18 cellular contexts compared by ENCODE assay signal in genomic region chr14:56979961-56980360, GRCh38.
A peak's percentile ranks its signal among the peaks of the same experiment; 100 is the strongest.
DNase-seq lines count a peak whose midpoint lies in the region; ATAC-seq, FAIRE-seq and TF ChIP-seq lines count a peak whose summit lies in the region.
"Had no signal": no experiment of that assay in that cellular context is flagged by ENCODE, and none has a peak within 500 bp of the region (broad histone marks: within the 10 kb centered on the region; RNA-seq: fewer than 3 reads in every experiment).

No MANE protein-coding gene starts in this region.

- no peak overlapping the region for H3K4me3 ChIP-seq in GM23338
- H3K4me3 ChIP-seq in NB4 (ENCODE audit: low read depth, low read length): no peak overlapping the region
- H3K4me3 ChIP-seq: HAP-1 had no signal

- H3K36me3 Mint-ChIP-seq in GM23338 (ENCODE audit: low read depth): no peaks in the 10 kb centered on the region
- H3K36me3 Mint-ChIP-seq: CD4-positive, alpha-beta memory T cell had no signal

- no peaks in the 10 kb centered on the region for H3K36me3 ChIP-seq in GM23338 (ENCODE audit: insufficient read depth)
- H3K36me3 ChIP-seq: HAP-1 had no signal

- no peak overlapping the region for H3K4me2 ChIP-seq in GM23338

- no peak for FAIRE-seq in HTR-8/SVneo (lab: Jason Lieb, UNC)

- no peak overlapping the region for H3K27ac ChIP-seq in GM23338 (ENCODE audit: low read depth)

- DNase-seq in GM23338 (ENCODE audit: low spot score) (no peak), NB4 (ENCODE audit: low read depth) (peak; percentile 1), NOMO-1 treated with DMSO at 0.1 percent for 48 hours (lab: John Stamatoyannopoulos, UW; ENCODE audit: unreplicated experiment) (peak; percentile 92), medulla oblongata (ENCODE audit: extremely low spot score) (peak; percentile 3), AG08396 (ENCODE audit: low spot score) (no peak), NCI-H146 treated with DMSO at 0.1 percent for 48 hours (lab: John Stamatoyannopoulos, UW; ENCODE audit: unreplicated experiment) (no peak), HTR-8/SVneo (ENCODE audit: insufficient read length, low spot score) (no peak)
- DNase-seq: CD4-positive, alpha-beta memory T cell; EL; Karpas-422; NCI-H1048; NCI-H1694 treated with DMSO at 0.1 percent for 48 hours; NCI-H2171 treated with DMSO at 0.1 percent for 48 hours; NK-92 treated with Interleukin-12 subunit alpha and Interleukin-12 subunit beta, amount 100 ng/mL, for 24 hours; Right ventricle myocardium superior had no signal

- H3K27me3 Mint-ChIP-seq in GM23338 (ENCODE audit: insufficient read depth, low read depth, poor library complexity): peaks cover 2% of the 10 kb centered on the region

- peaks cover 19% of the 10 kb centered on the region; the same call in 1 of the 2 replicates for H3K9me2 ChIP-seq in GM23338 (ENCODE audit: insufficient read depth)

- H3K79me2 ChIP-seq in GM23338 (replicated peaks; ENCODE audit: insufficient read depth): no peaks in the 10 kb centered on the region

- H2AFZ ChIP-seq in GM23338: peak overlapping the region; percentile 40; the same call in 1 of the 2 replicates

- no peak for TF ChIP-seq POLR2A in NB4 (IDR thresholded peaks at IDR 0.05; ENCODE audit: extremely low read depth, insufficient read length)

- H4K20me1 ChIP-seq in GM23338 (replicated peaks; ENCODE audit: insufficient read depth): no peaks in the 10 kb centered on the region

- H3K4me3 Mint-ChIP-seq in GM23338: no peak overlapping the region
- H3K4me3 Mint-ChIP-seq: B cell; CD4-positive, alpha-beta memory T cell had no signal

- H3F3A ChIP-seq in GM23338 (replicated peaks; ENCODE audit: low read depth): no peaks in the 10 kb centered on the region

- H3K4me1 Mint-ChIP-seq in GM23338: peaks cover 33% of the 10 kb centered on the region
- H3K4me1 Mint-ChIP-seq: B cell; CD4-positive, alpha-beta memory T cell had no signal

- H3K27ac Mint-ChIP-seq in GM23338: no peak overlapping the region
- H3K27ac Mint-ChIP-seq: B cell; CD4-positive, alpha-beta memory T cell had no signal

- no peaks in the 10 kb centered on the region for H3K27me3 ChIP-seq in GM23338 (ENCODE audit: insufficient read depth)

- H3K4me1 ChIP-seq in GM23338 (ENCODE audit: insufficient read depth): peaks cover 14% of the 10 kb centered on the region

- no peak for TF ChIP-seq CTCF in GM23338 (conservative IDR thresholded peaks at IDR 0.05; ENCODE audit: low read depth in 2 of 2)
- no peak for TF ChIP-seq CTCF in NB4 (IDR thresholded peaks at IDR 0.05; ENCODE audit: low read depth, low read length)

- no peak for ATAC-seq in GM23338
- ATAC-seq: Panc1 had no signal

- no peaks in the 10 kb centered on the region; the same call in 2 of the 3 replicates for H3K9me3 Mint-ChIP-seq in GM23338
- H3K9me3 Mint-ChIP-seq: CD4-positive, alpha-beta memory T cell had no signal

TF ChIP-seq in GM23338, 12 proteins besides CTCF, POLR2A, EP300 and RAD21:
- TF ChIP-seq ETS1 (IDR thresholded peaks at IDR 0.05) (no peak), EZH2 (IDR thresholded peaks at IDR 0.05; ENCODE audit: low read depth, unreplicated experiment) (no peak), NANOG (IDR thresholded peaks at IDR 0.05; ENCODE audit: borderline replicate concordance) (no peak), REST (IDR thresholded peaks at IDR 0.05; ENCODE audit: unreplicated experiment) (no peak), ZNF114 (CRISPR knock-in tag; IDR thresholded peaks at IDR 0.05) (no peak), STAT1 (IDR thresholded peaks at IDR 0.05; ENCODE audit: unreplicated experiment) (no peak), ZNF331 (CRISPR knock-in tag; IDR thresholded peaks at IDR 0.05; ENCODE audit: low read depth) (no peak)

Comparison
In these comparisons a context has a peak if more than half of its experiments do, and no peak if none do; other contexts are left out.
1. DNase-seq: peak in NB4 (single experiment), NOMO-1 treated with DMSO at 0.1 percent for 48 hours (single experiment) and medulla oblongata (single experiment); none in GM23338 (single experiment), AG08396 (single experiment), NCI-H146 treated with DMSO at 0.1 percent for 48 hours (single experiment) and HTR-8/SVneo (single experiment).